14 cellular contexts compared by ENCODE assay signal in the genomic region with DNA sequence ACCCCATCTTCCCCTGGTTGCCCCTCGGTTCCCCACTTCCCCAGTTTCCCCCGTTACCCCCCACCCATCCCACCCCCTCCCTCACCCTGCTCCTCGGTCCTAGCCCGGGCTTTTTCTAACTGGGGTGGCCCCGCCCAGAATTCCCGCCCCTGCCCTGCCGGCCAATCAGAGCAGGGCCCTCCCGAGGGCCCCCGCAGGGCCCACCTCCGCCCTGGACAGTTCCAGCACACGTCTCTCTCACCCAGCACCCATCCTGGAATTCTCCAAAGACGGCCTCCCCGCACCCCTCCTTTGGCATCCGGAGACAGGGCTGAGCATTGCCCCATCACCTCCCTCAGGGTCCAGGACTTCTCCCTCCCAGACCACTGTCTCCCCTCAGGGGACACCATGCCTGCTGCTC. TPM values are rescaled to one million over a fixed set of nuclear protein-coding genes. Genes with fewer than 3 reads are reported as not detected.
A peak's percentile ranks its signal among the peaks of the same experiment; 100 is the strongest.
DNase-seq lines count a peak whose midpoint lies in the region; ATAC-seq and TF ChIP-seq lines count a peak whose summit lies in the region.
"Had no signal": no experiment of that assay in that cellular context is flagged by ENCODE, and none has a peak within 500 bp of the region (broad histone marks: within the 10 kb centered on the region; RNA-seq: fewer than 3 reads in every experiment).

A gene (minus strand): TSS at position 88 of the 400 bp plus-strand sequence.

- no peak within 1 kb of the TSS for H3K4me3 Mint-ChIP-seq in type B pancreatic cell
- H3K4me3 Mint-ChIP-seq: activated T-cell treated with anti-CD3 and anti-CD28 coated beads, Interleukin-2, amount 50 U/mL, for 24 hours had no signal

- no peaks in the 10 kb centered on the region for H3K36me3 ChIP-seq in body of pancreas (replicated peaks in 1 of 2; ENCODE audit: insufficient read depth in 1 of 2, low read depth in 2 of 2)
- no peaks in the 10 kb centered on the region for H3K36me3 ChIP-seq in heart right ventricle
- H3K36me3 ChIP-seq: HAP-1, neutrophil had no signal

- DNase-seq in body of pancreas (no peak), heart right ventricle (no peak), occipital lobe (lab: John Stamatoyannopoulos, UW) (no peak), type B pancreatic cell (ENCODE audit: extremely low spot score, unreplicated experiment) (no peak), C1 segment of cervical spinal cord (lab: John Stamatoyannopoulos, UW) (no peak), GM19240 (ENCODE audit: insufficient read length, low spot score) (no peak), coronary artery (ENCODE audit: low spot score) (no peak)
- DNase-seq: activated CD4-positive, alpha-beta T cell treated with anti-CD3 and anti-CD28 coated beads for 4 hours; activated T-cell treated with anti-CD3 and anti-CD28 coated beads, Interleukin-2, amount 50 U/mL, for 24 hours; amniotic stem cell had no signal

- ATAC-seq in body of pancreas (no peak), heart right ventricle (peak; percentile 37 to 79 (median 73)), GM19452 (IDR thresholded peaks at IDR 0.05; ENCODE audit: unreplicated experiment) (no peak)

- H3K27ac Mint-ChIP-seq in type B pancreatic cell, result no peak within 1 kb of the TSS
- H3K27ac Mint-ChIP-seq: activated T-cell treated with anti-CD3 and anti-CD28 coated beads, Interleukin-2, amount 50 U/mL, for 24 hours had no signal

- no CpG with 5 or more reads among the region's 14 CpGs for WGBS in body of pancreas, 2 donors
- no CpG with 5 or more reads among the region's 14 CpGs for WGBS in heart right ventricle, 2 donors

- no peaks in the 10 kb centered on the region for H3K9me3 Mint-ChIP-seq in type B pancreatic cell
- H3K9me3 Mint-ChIP-seq: activated T-cell treated with anti-CD3 and anti-CD28 coated beads, Interleukin-2, amount 50 U/mL, for 24 hours had no signal

- intact Hi-C loops in body of pancreas (cut with DNase I) (no loop called here), heart right ventricle (cut with DNase I) (no loop called here)

- H3K27me3 ChIP-seq in body of pancreas, result no peaks in the 10 kb centered on the region
- H3K27me3 ChIP-seq in heart right ventricle, result no peaks in the 10 kb centered on the region
- H3K27me3 ChIP-seq: neutrophil had no signal

- H3K4me1 ChIP-seq in body of pancreas (no peaks in the 10 kb centered on the region), heart right ventricle (no peaks in the 10 kb centered on the region)
- H3K4me1 ChIP-seq: HAP-1 had no signal

- H3K36me3 Mint-ChIP-seq in type B pancreatic cell, result no peaks in the 10 kb centered on the region

- H3K4me3 ChIP-seq in body of pancreas, result no peak within 1 kb of the TSS
- no peak within 1 kb of the TSS for H3K4me3 ChIP-seq in heart right ventricle
- H3K4me3 ChIP-seq in coronary artery, result no peak within 1 kb of the TSS
- H3K4me3 ChIP-seq: HAP-1 had no signal

- no peaks in the 10 kb centered on the region for H3K9me3 ChIP-seq in body of pancreas
- no peaks in the 10 kb centered on the region for H3K9me3 ChIP-seq in heart right ventricle
- H3K9me3 ChIP-seq: HAP-1, neutrophil had no signal

- no peaks in the 10 kb centered on the region for H3K4me1 Mint-ChIP-seq in type B pancreatic cell (ENCODE audit: unreplicated experiment)

- TF ChIP-seq CTCF in body of pancreas (IDR thresholded peaks at IDR 0.05), result no peak
- TF ChIP-seq CTCF in heart right ventricle (IDR thresholded peaks at IDR 0.05), result no peak
- TF ChIP-seq CTCF in type B pancreatic cell (conservative IDR thresholded peaks at IDR 0.05), result no peak
- TF ChIP-seq CTCF in coronary artery (IDR thresholded peaks at IDR 0.05), result no peak

- H3K27ac ChIP-seq in body of pancreas (no peak within 1 kb of the TSS), heart right ventricle (no peak within 1 kb of the TSS), coronary artery (no peak within 1 kb of the TSS)
- H3K27ac ChIP-seq: neutrophil had no signal

- no peaks in the 10 kb centered on the region for H3K27me3 Mint-ChIP-seq in type B pancreatic cell
- H3K27me3 Mint-ChIP-seq: activated T-cell treated with anti-CD3 and anti-CD28 coated beads, Interleukin-2, amount 50 U/mL, for 24 hours had no signal

- TF ChIP-seq POLR2A in body of pancreas (IDR thresholded peaks at IDR 0.05), result no peak

RNA-seq across cellular contexts. Expression of the gene that starts here (rescaled TPM):
- total RNA-seq in body of pancreas (100 to 1,000 TPM; 151 to 234 TPM), heart right ventricle (1,000 to 10,000 TPM in 2 of 10 donors, 100 to 1,000 TPM in 8; 235 to 1,965 (median 391) TPM), occipital lobe (10.8 TPM), type B pancreatic cell (ENCODE audit: low replicate concordance) (12,320 and 19,345 TPM in 2 replicates)
- 1,000 to 10,000 TPM in 1 of 2 donors, 100 to 1,000 TPM in 1; 653 to 1,642 TPM for polyA plus RNA-seq in heart right ventricle
- total RNA-seq: T-helper 1 cell treated with Interleukin-12 subunit alpha and Interleukin-12 subunit beta and Interleukin-4 antibody, amounts not matched to agents 30 ng/mL and 1 ng/mL, for 36 hours had no signal

Comparison
In these comparisons a context has a peak if more than half of its experiments do, and no peak if none do; other contexts are left out.
1. RNA of the gene that starts here (total RNA-seq): 12,320 to 19,345 TPM in type B pancreatic cell, 235 to 1,965 TPM in heart right ventricle and 151 to 234 TPM in body of pancreas; 10.8 TPM in occipital lobe (single experiment); every median in the first group is over 10 times any median in the second.
2. ATAC-seq: peak in heart right ventricle (8 of 8); none in body of pancreas (single experiment) and GM19452 (single experiment).